8 cellular contexts compared by ENCODE assay signal in the genomic region with DNA sequence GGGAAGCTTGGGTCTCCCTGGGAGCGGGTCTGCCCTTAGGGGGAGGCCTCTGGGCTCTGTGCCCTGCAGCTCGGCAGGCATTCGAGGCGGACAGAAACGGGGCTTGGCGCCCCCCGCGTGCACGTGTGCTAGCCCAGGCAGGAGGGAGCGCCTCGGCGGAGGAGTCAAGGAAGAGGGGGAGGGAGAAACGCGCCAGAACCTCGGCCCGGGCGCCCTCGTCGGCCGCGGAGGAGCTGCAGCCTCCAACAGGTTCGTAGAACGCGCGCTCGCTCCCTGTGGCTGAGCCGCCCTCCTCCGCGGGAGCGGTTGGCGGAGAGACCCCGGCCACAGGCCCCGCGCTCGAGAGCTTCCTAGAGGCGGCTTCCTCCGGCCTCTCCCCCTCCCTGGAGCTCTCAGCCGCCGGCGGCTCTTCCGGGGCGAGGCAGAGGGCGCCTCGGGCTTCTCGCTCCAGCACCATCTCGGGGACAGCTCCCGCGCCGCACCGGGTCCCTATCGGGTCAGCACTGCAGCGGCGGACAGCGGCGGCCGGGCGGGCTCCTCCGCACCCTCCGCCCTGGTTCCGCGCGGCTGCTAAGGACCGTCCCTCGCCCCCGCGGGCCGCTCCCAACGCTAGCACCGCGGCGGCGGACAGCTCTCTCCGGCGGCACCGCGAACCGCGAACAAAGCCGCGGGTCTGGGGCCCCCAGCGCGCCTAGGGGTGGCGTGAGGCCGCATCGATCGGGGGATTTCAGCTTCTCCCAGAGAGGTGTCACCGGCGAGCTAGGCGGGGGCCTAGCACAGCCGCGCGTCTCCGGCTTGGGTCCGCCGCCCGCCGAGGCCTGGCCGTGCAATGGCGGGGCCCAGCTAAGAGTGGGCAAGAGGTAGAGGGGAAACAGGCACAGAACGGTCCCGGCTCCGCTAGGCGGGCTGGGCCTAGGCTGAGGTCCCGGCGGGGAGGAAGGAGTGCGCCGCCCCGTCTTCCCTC.
DNase-seq lines count a peak whose midpoint lies in the region; ATAC-seq and TF ChIP-seq lines count a peak whose summit lies in the region.

No MANE protein-coding gene starts in this region.

- no peak overlapping the region for H3K27ac Mint-ChIP-seq in activated CD4-positive, alpha-beta T cell treated with anti-CD3 and anti-CD28 coated beads, Interleukin-2, amount 10 ng/mL, durations not matched to agents 7 days and 5 days

- H3K4me3 Mint-ChIP-seq in activated CD4-positive, alpha-beta T cell treated with anti-CD3 and anti-CD28 coated beads, Interleukin-2, amount 10 ng/mL, durations not matched to agents 7 days and 5 days, result no peak overlapping the region

- H3K4me3 ChIP-seq in choroid plexus epithelial cell (ENCODE audit: low read depth, low read length), result peak overlapping the region; percentile 24

- H3K9me3 Mint-ChIP-seq in activated CD4-positive, alpha-beta T cell treated with anti-CD3 and anti-CD28 coated beads, Interleukin-2, amount 10 ng/mL, durations not matched to agents 7 days and 5 days, result peaks cover 5% of the 10 kb centered on the region

- POLR2A ChIA-PET in activated CD4-positive, alpha-beta T cell treated with anti-CD3 and anti-CD28 coated beads, Interleukin-2, amount 10 ng/mL, durations not matched to agents 7 days and 5 days (lab: Charles Lee), result no interaction called here

- peaks cover 8% of the 10 kb centered on the region for H3K4me1 Mint-ChIP-seq in activated CD4-positive, alpha-beta T cell treated with anti-CD3 and anti-CD28 coated beads, Interleukin-2, amount 10 ng/mL, durations not matched to agents 7 days and 5 days

- no peaks in the 10 kb centered on the region for H3K36me3 Mint-ChIP-seq in activated CD4-positive, alpha-beta T cell treated with anti-CD3 and anti-CD28 coated beads, Interleukin-2, amount 10 ng/mL, durations not matched to agents 7 days and 5 days (ENCODE audit: low read depth)

- ATAC-seq in left lobe of liver, result peak; percentile 100
- ATAC-seq in GM18873 (IDR thresholded peaks at IDR 0.05; ENCODE audit: low FRiP score, unreplicated experiment), result no peak

- CTCF ChIA-PET in activated CD4-positive, alpha-beta T cell treated with anti-CD3 and anti-CD28 coated beads, Interleukin-2, amount 10 ng/mL, durations not matched to agents 7 days and 5 days (lab: Charles Lee), result interaction anchor here (0.6 to 1.4 kb wide), 4 partner anchors 24 to 263 kb away, joined by 3 to 5 read pairs (median 3); no protein-coding TSS in a partner anchor

- no peak for TF ChIP-seq CTCF in choroid plexus epithelial cell (conservative IDR thresholded peaks at IDR 0.05; ENCODE audit: low read depth, low read length)

- H3K27me3 Mint-ChIP-seq in activated CD4-positive, alpha-beta T cell treated with anti-CD3 and anti-CD28 coated beads, Interleukin-2, amount 10 ng/mL, durations not matched to agents 7 days and 5 days, result peaks cover 41% of the 10 kb centered on the region

- peak; percentile 16 for DNase-seq in DMS114 treated with DMSO at 0.1 percent for 48 hours (lab: John Stamatoyannopoulos, UW; ENCODE audit: unreplicated experiment)
- DNase-seq in HCEC 1CT, result peak; percentile 29
- DNase-seq in NCI-H146 (lab: John Stamatoyannopoulos, UW), result peak; percentile 71
- peak; percentile 80 for DNase-seq in activated CD4-positive, alpha-beta T cell treated with anti-CD3 and anti-CD28 coated beads, Interleukin-2, amount 10 ng/mL, durations not matched to agents 7 days and 5 days
- peak; percentile 85 for DNase-seq in choroid plexus epithelial cell (ENCODE audit: low read depth)
- DNase-seq in left lobe of liver (ENCODE audit: low spot score), result peak; percentile 74
- DNase-seq in stimulated activated CD4-positive, alpha-beta T cell treated with anti-CD3 and anti-CD28 coated beads, Interleukin-4, amount 100 ng/mL, for 24 hours, result peak; percentile 75

Comparison
In these comparisons a context has a peak if more than half of its experiments do, and no peak if none do; other contexts are left out.
1. DNase-seq: peak in every context shown above with its lines; median percentile 85 in choroid plexus epithelial cell; 80 in activated CD4-positive, alpha-beta T cell treated with anti-CD3 and anti-CD28 coated beads, Interleukin-2, amount 10 ng/mL, durations not matched to agents 7 days and 5 days; 75 in stimulated activated CD4-positive, alpha-beta T cell treated with anti-CD3 and anti-CD28 coated beads, Interleukin-4, amount 100 ng/mL, for 24 hours; 74 in left lobe of liver; 71 in NCI-H146; 29 in HCEC 1CT; 16 in DMS114 treated with DMSO at 0.1 percent for 48 hours.